ENCODE assay signal across 8 cellular contexts in genomic region chr15:49620174-49620573, GRCh38. TPM values are rescaled to one million over a fixed set of nuclear protein-coding genes. Genes with fewer than 3 reads are reported as not detected.
DNase-seq lines count a peak whose midpoint lies in the region; ATAC-seq lines count a peak whose summit lies in the region.

No MANE protein-coding gene starts in this region.

- H3K4me1 ChIP-seq in duodenal mucosa (ENCODE audit: control insufficient read depth in 1 of 2, insufficient read depth in 2 of 2, low read length in 2 of 2), result peaks cover 0 to 25% of the 10 kb centered on the region in 2 donors

- H3K9me3 Mint-ChIP-seq in activated T-cell treated with anti-CD3 and anti-CD28 coated beads, Interleukin-2, amount 50 U/mL, for 4 hours, result peaks cover 3% of the 10 kb centered on the region

- no peak for ATAC-seq in activated T-cell treated with anti-CD3 and anti-CD28 coated beads, Interleukin-2, amount 50 U/mL, for 4 hours
- ATAC-seq in GM21737 (IDR thresholded peaks at IDR 0.05; ENCODE audit: unreplicated experiment), result no peak

- peaks cover 24% of the 10 kb centered on the region for H3K36me3 Mint-ChIP-seq in activated T-cell treated with anti-CD3 and anti-CD28 coated beads, Interleukin-2, amount 50 U/mL, for 4 hours (ENCODE audit: insufficient read depth)

- no peaks in the 10 kb centered on the region for H3K27me3 ChIP-seq in duodenal mucosa (ENCODE audit: control insufficient read depth in 1 of 2, insufficient read depth in 2 of 2, low read length in 2 of 2)

- peak overlapping the region; percentile 88 for H3K27ac ChIP-seq in duodenal mucosa (ENCODE audit: low read depth, low read length)

- no peak for DNase-seq in activated T-cell treated with anti-CD3 and anti-CD28 coated beads, Interleukin-2, amount 50 U/mL, for 4 hours
- DNase-seq in activated T-cell treated with anti-CD3 and anti-CD28 coated beads, Interleukin-2, amount 50 U/mL, for 1 hour, result no peak
- DNase-seq in OCI-M1 (lab: John Stamatoyannopoulos, UW), result peak; percentile 74
- peak; percentile 56 for DNase-seq in midbrain (lab: John Stamatoyannopoulos, UW)
- DNase-seq in NCI-H345 treated with DMSO at 0.1 percent for 48 hours (lab: John Stamatoyannopoulos, UW; ENCODE audit: unreplicated experiment), result no peak
- no peak for DNase-seq in GM19238 (ENCODE audit: insufficient read length, low spot score)

- H3K4me3 ChIP-seq in duodenal mucosa (ENCODE audit: low read depth in 1 of 2, low read length in 2 of 2), result peak overlapping the region; percentile 77 to 90

- H3K9ac ChIP-seq in duodenal mucosa (ENCODE audit: low read depth in 1 of 2, low read length in 2 of 2), result peak overlapping the region; percentile 80 to 83

- no peaks in the 10 kb centered on the region for H3K9me3 ChIP-seq in duodenal mucosa (ENCODE audit: control insufficient read depth in 1 of 2, low read length in 2 of 2)

- H3K4me3 Mint-ChIP-seq in activated T-cell treated with anti-CD3 and anti-CD28 coated beads, Interleukin-2, amount 50 U/mL, for 4 hours, result peak overlapping the region; percentile 88

- peaks cover 0 to under 1% of the 10 kb centered on the region in 2 donors for H3K36me3 ChIP-seq in duodenal mucosa (ENCODE audit: control insufficient read depth in 1 of 2, insufficient read depth in 2 of 2, low read length in 2 of 2)

- H3K27me3 Mint-ChIP-seq in activated T-cell treated with anti-CD3 and anti-CD28 coated beads, Interleukin-2, amount 50 U/mL, for 4 hours (ENCODE audit: low read depth), result no peaks in the 10 kb centered on the region

- H3K4me1 Mint-ChIP-seq in activated T-cell treated with anti-CD3 and anti-CD28 coated beads, Interleukin-2, amount 50 U/mL, for 4 hours (ENCODE audit: low read depth), result peaks cover 35% of the 10 kb centered on the region

RNA-seq across cellular contexts. Expression of gene FAM227B, which starts 0.4 kb away (rescaled TPM):
- 1 to 10 TPM; 1.3 to 2.4 (median 1.6) TPM for total RNA-seq in activated T-cell treated with anti-CD3 and anti-CD28 coated beads, Interleukin-2, amount 50 U/mL, for 4 hours

RNA-seq across cellular contexts. Expression of gene DTWD1, which starts 0.7 kb away (rescaled TPM):
- total RNA-seq in activated T-cell treated with anti-CD3 and anti-CD28 coated beads, Interleukin-2, amount 50 U/mL, for 4 hours, result 10 to 100 TPM; 22.3 to 26.2 (median 23.5) TPM

Comparison
In these comparisons a context has a peak if more than half of its experiments do, and no peak if none do; other contexts are left out.
1. DNase-seq: peak in OCI-M1 (single experiment) and midbrain (single experiment); none in activated T-cell treated with anti-CD3 and anti-CD28 coated beads, Interleukin-2, amount 50 U/mL, for 4 hours (single experiment), activated T-cell treated with anti-CD3 and anti-CD28 coated beads, Interleukin-2, amount 50 U/mL, for 1 hour (single experiment), NCI-H345 treated with DMSO at 0.1 percent for 48 hours (single experiment) and GM19238 (single experiment).